In genomic region chr17:263773-264172, GRCh38 we compare ENCODE assay signal across 30 cellular contexts.
DNase-seq lines count a peak whose midpoint lies in the region; ATAC-seq and TF ChIP-seq lines count a peak whose summit lies in the region.
"Had no signal": no experiment of that assay in that cellular context is flagged by ENCODE, and none has a peak within 500 bp of the region (broad histone marks: within the 10 kb centered on the region; RNA-seq: fewer than 3 reads in every experiment).

No MANE protein-coding gene starts in this region.

- 94 to 97% (median 96%) methylated on average over 19 to 24 of the region's 24 CpGs for WGBS in adrenal gland, 4 donors
- WGBS in spleen, 5 donors: 92 to 97% (median 94%) methylated on average over 24 of the region's 24 CpGs
- WGBS in esophagus squamous epithelium, 2 donors: 95 to 96% methylated on average over 16 to 24 of the region's 24 CpGs
- no CpG with 5 or more reads among the region's 24 CpGs for WGBS in H9 (ENCODE audit: extremely low coverage, insufficient read length, low lambda C conversion rate)

- no peak overlapping the region for H2AFZ ChIP-seq in H9 (ENCODE audit: low read length)

- H4K5ac ChIP-seq in H9 (ENCODE audit: insufficient read length, low read depth, low read length): no peak overlapping the region

- H2BK20ac ChIP-seq in H9 (ENCODE audit: low read depth, low read length, poor library complexity, severe bottlenecking): no peak overlapping the region

- H3K4ac ChIP-seq in H9 (ENCODE audit: low read depth, low read length): no peak overlapping the region

- H3K14ac ChIP-seq in H9 (ENCODE audit: insufficient read depth, low read length): no peak overlapping the region

- H3K9me3 ChIP-seq in adrenal gland (replicated peaks in 1 of 3): no peaks in the 10 kb centered on the region
- H3K9me3 ChIP-seq in spleen: peaks cover 0 to 7% (median 0%) of the 10 kb centered on the region in 8 donors
- H3K9me3 ChIP-seq in esophagus squamous epithelium: no peaks in the 10 kb centered on the region
- H3K9me3 ChIP-seq in H9 (ENCODE audit: control insufficient read depth, low read depth, low read length): no peaks in the 10 kb centered on the region
- H3K9me3 ChIP-seq: mucosa of descending colon, SJSA1 had no signal

- no peak overlapping the region for H2BK120ac ChIP-seq in H9 (ENCODE audit: low read depth, low read length, poor library complexity, severe bottlenecking)

- H3T11ph ChIP-seq in H9 (ENCODE audit: low read length): no peak overlapping the region

- no peak overlapping the region for H3K23ac ChIP-seq in H9 (ENCODE audit: insufficient read length, low read depth, low read length)

- no peak overlapping the region for H3K4me3 ChIP-seq in adrenal gland
- H3K4me3 ChIP-seq in spleen: no peak overlapping the region
- H3K4me3 ChIP-seq in esophagus squamous epithelium: no peak overlapping the region
- H3K4me3 ChIP-seq: coronary artery, K562, mucosa of descending colon, SJSA1, smooth muscle cell had no signal

- peaks cover 22 to 34% of the 10 kb centered on the region in 2 experiments for H3K9me3 Mint-ChIP-seq in H9
- H3K9me3 Mint-ChIP-seq: activated CD4-positive, alpha-beta T cell treated with anti-CD3 and anti-CD28 coated beads, Interleukin-2, amount 10 ng/mL, durations not matched to agents 24 days and 14 days; natural killer cell; stimulated activated naive CD8-positive, alpha-beta T cell treated with anti-CD3 and anti-CD28 coated beads, Interleukin-15, Interleukin-2, amounts not matched to agents 100 ng/mL and 50 ng/mL, for 24 hours had no signal

- H3K36me3 ChIP-seq in adrenal gland (replicated peaks in 1 of 2) (peaks cover 0 to 5% of the 10 kb centered on the region in 2 donors), spleen (peaks cover 0 to 20% (median 11%) of the 10 kb centered on the region in 6 donors), esophagus squamous epithelium (peaks cover 0 to 23% (median 0%) of the 10 kb centered on the region in 3 donors)
- H3K36me3 ChIP-seq: SJSA1 had no signal

- no peak overlapping the region for H2AK5ac ChIP-seq in H9 (ENCODE audit: insufficient read length, low read length)

- H3K18ac ChIP-seq in H9 (ENCODE audit: insufficient read length, low read depth, low read length): no peak overlapping the region

- no peaks in the 10 kb centered on the region for H4K20me1 ChIP-seq in H9 (ENCODE audit: control insufficient read depth, insufficient read depth, insufficient read length)

- no peak overlapping the region for H2BK12ac ChIP-seq in H9 (ENCODE audit: insufficient read length, low read depth, low read length)

- no peak overlapping the region for H2BK5ac ChIP-seq in H9 (ENCODE audit: insufficient read length, low read length)

- H3K27me3 ChIP-seq in adrenal gland (no peaks in the 10 kb centered on the region), spleen (replicated peaks in 1 of 7) (no peaks in the 10 kb centered on the region), esophagus squamous epithelium (no peaks in the 10 kb centered on the region), H9 (ENCODE audit: insufficient read depth, low read length) (no peaks in the 10 kb centered on the region)

- H2BK15ac ChIP-seq in H9 (ENCODE audit: low read depth, low read length): no peak overlapping the region

- no peak overlapping the region for H4K8ac ChIP-seq in H9 (replicated peaks; ENCODE audit: insufficient read length, low read depth, low read length)

- no peak overlapping the region for H3K27ac Mint-ChIP-seq in H9
- H3K27ac Mint-ChIP-seq: activated CD4-positive, alpha-beta T cell treated with anti-CD3 and anti-CD28 coated beads, Interleukin-2, amount 10 ng/mL, durations not matched to agents 24 days and 14 days; activated naive CD4-positive, alpha-beta T cell treated with anti-CD3 and anti-CD28 coated beads, Interleukin-2, amount 50 U/mL, for 72 hours; B cell; CD4-positive, alpha-beta memory T cell; natural killer cell; stimulated activated naive CD8-positive, alpha-beta T cell treated with anti-CD3 and anti-CD28 coated beads, Interleukin-15, Interleukin-2, amounts not matched to agents 100 ng/mL and 50 ng/mL, for 24 hours had no signal

- TF ChIP-seq POLR2A in adrenal gland (IDR thresholded peaks at IDR 0.05): no peak
- TF ChIP-seq POLR2A in spleen (IDR thresholded peaks at IDR 0.05): no peak
- no peak for TF ChIP-seq POLR2A in esophagus squamous epithelium (IDR thresholded peaks at IDR 0.05)

- H3K79me2 ChIP-seq in H9 (ENCODE audit: insufficient read depth, low read length): no peaks in the 10 kb centered on the region

- no peak overlapping the region for H3K56ac ChIP-seq in H9 (ENCODE audit: insufficient read length, low read depth, low read length)

- no peaks in the 10 kb centered on the region for H3K23me2 ChIP-seq in H9 (ENCODE audit: insufficient read length, low read depth, low read length, poor library complexity, severe bottlenecking)

- H3K4me2 ChIP-seq in H9 (ENCODE audit: insufficient read depth, insufficient read length, low read length): no peak overlapping the region
- H3K4me2 ChIP-seq: smooth muscle cell had no signal

- H3K4me1 Mint-ChIP-seq in H9: peaks cover 29 to 31% of the 10 kb centered on the region in 2 experiments
- H3K4me1 Mint-ChIP-seq: activated CD4-positive, alpha-beta T cell treated with anti-CD3 and anti-CD28 coated beads, Interleukin-2, amount 10 ng/mL, durations not matched to agents 24 days and 14 days; B cell; CD4-positive, alpha-beta memory T cell had no signal

- H4K91ac ChIP-seq in H9 (ENCODE audit: insufficient read length, low read depth, low read length): no peak overlapping the region

- H3K36me3 Mint-ChIP-seq in H9 (ENCODE audit: insufficient read depth in 1 of 3, low read depth in 3 of 3): peaks cover 16 to 29% (median 25%) of the 10 kb centered on the region in 3 experiments
- H3K36me3 Mint-ChIP-seq: activated naive CD4-positive, alpha-beta T cell treated with anti-CD3 and anti-CD28 coated beads, Interleukin-2, amount 50 U/mL, for 72 hours; natural killer cell had no signal

- no peak overlapping the region for H3K27ac ChIP-seq in adrenal gland
- H3K27ac ChIP-seq in spleen: no peak overlapping the region
- no peak overlapping the region for H3K27ac ChIP-seq in esophagus squamous epithelium
- H3K27ac ChIP-seq in H9 (ENCODE audit: insufficient read length, low read depth, low read length): no peak overlapping the region
- H3K27ac ChIP-seq: coronary artery, SJSA1 had no signal

- peak; percentile 30 for DNase-seq in activated effector memory CD4-positive, alpha-beta T cell treated with anti-CD3 and anti-CD28 coated beads, Interleukin-2, amount 50 U/mL, for 16 hours
- DNase-seq in activated effector memory CD4-positive, alpha-beta T cell treated with Interleukin-2 at 50 U/mL for 16 hours: no peak
- DNase-seq in adrenal gland (peak in 6 of 7 donors; percentile 1 to 44 (median 10)), left lobe of liver (ENCODE audit: low spot score) (peak; percentile 38), spleen (peak; percentile 30), hypothalamus (lab: John Stamatoyannopoulos, UW) (no peak), esophagus squamous epithelium (lab: John Stamatoyannopoulos, UW) (no peak), H9 (no peak)
- DNase-seq: activated CD4-positive, alpha-beta T cell treated with anti-CD3 and anti-CD28 coated beads, Interleukin-2, amount 10 ng/mL, durations not matched to agents 24 days and 14 days; CD4-positive, alpha-beta memory T cell; DND-41; effector memory CD4-positive, alpha-beta T cell; GF-D8; natural killer cell; NCI-H1092 treated with DMSO at 0.1 percent for 48 hours; NCI-H1694 treated with DMSO at 0.1 percent for 48 hours; NCI-H446 treated with DMSO at 0.1 percent for 48 hours; NCI-H774; occipital lobe; stimulated activated CD4-positive, alpha-beta T cell treated with anti-CD3 and anti-CD28 coated beads, Interleukin-1b, Interleukin-23, amount 100 ng/mL, for 48 hours; stimulated activated CD8-positive, alpha-beta memory T cell treated with anti-CD3 and anti-CD28 coated beads, Interleukin-4, amount 100 ng/mL, for 48 hours; T-helper 9 cell had no signal

- H3K9ac ChIP-seq in H9 (ENCODE audit: extremely low read depth, insufficient read length, low read length): no peak overlapping the region

- H3K4me3 Mint-ChIP-seq in H9: no peak overlapping the region
- H3K4me3 Mint-ChIP-seq: activated CD4-positive, alpha-beta T cell treated with anti-CD3 and anti-CD28 coated beads, Interleukin-2, amount 10 ng/mL, durations not matched to agents 24 days and 14 days; B cell; CD4-positive, alpha-beta memory T cell; natural killer cell; stimulated activated naive CD8-positive, alpha-beta T cell treated with anti-CD3 and anti-CD28 coated beads, Interleukin-15, Interleukin-2, amounts not matched to agents 100 ng/mL and 50 ng/mL, for 24 hours had no signal

- peaks cover 36% of the 10 kb centered on the region for H3K27me3 Mint-ChIP-seq in H9 (ENCODE audit: low read depth)
- H3K27me3 Mint-ChIP-seq: CD4-positive, alpha-beta memory T cell; stimulated activated naive CD8-positive, alpha-beta T cell treated with anti-CD3 and anti-CD28 coated beads, Interleukin-15, Interleukin-2, amounts not matched to agents 100 ng/mL and 50 ng/mL, for 24 hours had no signal

- TF ChIP-seq CTCF in adrenal gland (IDR thresholded peaks at IDR 0.05): no peak
- TF ChIP-seq CTCF in spleen (IDR thresholded peaks at IDR 0.05 in 8 of 11, conservative IDR thresholded peaks at IDR 0.05 in 3 of 11): no peak
- no peak for TF ChIP-seq CTCF in esophagus squamous epithelium (IDR thresholded peaks at IDR 0.05)
- no peak for TF ChIP-seq CTCF in H9 (conservative IDR thresholded peaks at IDR 0.05)

- no peak for ATAC-seq in left lobe of liver
- ATAC-seq: activated naive CD4-positive, alpha-beta T cell treated with anti-CD3 and anti-CD28 coated beads, Interleukin-2, amount 50 U/mL, for 72 hours; K562; mucosa of descending colon; natural killer cell had no signal

- H3K79me1 ChIP-seq in H9 (ENCODE audit: insufficient read depth, low read depth, low read length, poor library complexity, severe bottlenecking): no peaks in the 10 kb centered on the region

- intact Hi-C loops in adrenal gland (cut with DNase I): no loop called here
- intact Hi-C loops in spleen (cut with DNase I; ENCODE audit: low total_unique reads): no loop called here
- intact Hi-C loops in esophagus squamous epithelium (cut with DNase I): no loop called here

- H3K4me1 ChIP-seq in adrenal gland (replicated peaks in 1 of 2) (no peaks in the 10 kb centered on the region), spleen (peaks cover 0 to 17% (median 0%) of the 10 kb centered on the region in 6 donors), esophagus squamous epithelium (peaks cover 0 to 25% (median 8%) of the 10 kb centered on the region in 3 donors), H9 (ENCODE audit: insufficient read depth, low read length) (peaks cover 8% of the 10 kb centered on the region)
- H3K4me1 ChIP-seq: SJSA1 had no signal

Comparison
In these comparisons a context has a peak if more than half of its experiments do, and no peak if none do; other contexts are left out.
1. DNase-seq: peak in activated effector memory CD4-positive, alpha-beta T cell treated with anti-CD3 and anti-CD28 coated beads, Interleukin-2, amount 50 U/mL, for 16 hours (single experiment), adrenal gland (6 of 7), left lobe of liver (single experiment) and spleen (single experiment); none in activated effector memory CD4-positive, alpha-beta T cell treated with Interleukin-2 at 50 U/mL for 16 hours (single experiment), hypothalamus (0 of 51), esophagus squamous epithelium (single experiment) and H9 (single experiment).